1 cellular context compared by ENCODE assay signal in the genomic region with DNA sequence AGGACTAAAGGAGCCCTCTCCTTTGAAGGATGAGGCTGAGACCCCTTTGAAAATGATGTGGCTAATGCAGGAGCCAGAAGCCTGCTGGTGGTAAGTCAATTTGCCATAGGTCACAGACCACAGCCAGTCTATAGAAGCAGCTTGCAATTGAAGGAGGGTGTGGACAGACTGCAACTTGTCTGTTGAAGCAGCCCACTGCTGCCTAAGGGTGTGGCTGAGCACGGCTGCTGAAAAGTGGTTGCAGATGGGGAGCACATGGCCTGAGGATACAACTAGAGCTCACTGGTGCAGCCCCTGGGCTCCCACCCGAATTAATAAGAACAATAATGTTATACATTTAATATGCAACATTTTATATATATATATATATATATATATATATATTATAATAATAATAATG.
TF ChIP-seq lines count a peak whose summit lies in the region.

No MANE protein-coding gene starts in this region.

TF ChIP-seq in HCT116, 20 proteins besides CTCF, POLR2A, EP300 and RAD21:
- TF ChIP-seq TCF7L2 (IDR thresholded peaks at IDR 0.05; ENCODE audit: borderline replicate concordance, extremely low read depth, insufficient read depth, insufficient read length) (no peak), YY1 (IDR thresholded peaks at IDR 0.05; ENCODE audit: extremely low read depth, insufficient replicate concordance, low read depth, low read length) (no peak), JUND (IDR thresholded peaks at IDR 0.05) (no peak)
- TF ChIP-seq, protein P1, sequence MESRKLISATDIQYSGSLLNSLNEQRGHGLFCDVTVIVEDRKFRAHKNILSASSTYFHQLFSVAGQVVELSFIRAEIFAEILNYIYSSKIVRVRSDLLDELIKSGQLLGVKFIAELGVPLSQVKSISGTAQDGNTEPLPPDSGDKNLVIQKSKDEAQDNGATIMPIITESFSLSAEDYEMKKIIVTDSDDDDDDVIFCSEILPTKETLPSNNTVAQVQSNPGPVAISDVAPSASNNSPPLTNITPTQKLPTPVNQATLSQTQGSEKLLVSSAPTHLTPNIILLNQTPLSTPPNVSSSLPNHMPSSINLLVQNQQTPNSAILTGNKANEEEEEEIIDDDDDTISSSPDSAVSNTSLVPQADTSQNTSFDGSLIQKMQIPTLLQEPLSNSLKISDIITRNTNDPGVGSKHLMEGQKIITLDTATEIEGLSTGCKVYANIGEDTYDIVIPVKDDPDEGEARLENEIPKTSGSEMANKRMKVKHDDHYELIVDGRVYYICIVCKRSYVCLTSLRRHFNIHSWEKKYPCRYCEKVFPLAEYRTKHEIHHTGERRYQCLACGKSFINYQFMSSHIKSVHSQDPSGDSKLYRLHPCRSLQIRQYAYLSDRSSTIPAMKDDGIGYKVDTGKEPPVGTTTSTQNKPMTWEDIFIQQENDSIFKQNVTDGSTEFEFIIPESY (IDR thresholded peaks at IDR 0.05; ENCODE audit: extremely low read depth, insufficient replicate concordance, low read length): no peak
- TF ChIP-seq, protein P2, sequence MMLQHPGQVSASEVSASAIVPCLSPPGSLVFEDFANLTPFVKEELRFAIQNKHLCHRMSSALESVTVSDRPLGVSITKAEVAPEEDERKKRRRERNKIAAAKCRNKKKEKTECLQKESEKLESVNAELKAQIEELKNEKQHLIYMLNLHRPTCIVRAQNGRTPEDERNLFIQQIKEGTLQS (IDR thresholded peaks at IDR 0.05): no peak
TF ChIP-seq in HCT116: peak in this region for 0.
